In genomic region chr1:28564310-28564709, GRCh38 we compare ENCODE assay signal across 30 cellular contexts. TPM values are rescaled to one million over a fixed set of nuclear protein-coding genes. Genes with fewer than 3 reads are reported as not detected.
"Had no signal": no experiment of that assay in that cellular context is flagged by ENCODE, and none has a peak within 500 bp of the region (broad histone marks: within the 10 kb centered on the region; RNA-seq: fewer than 3 reads in every experiment).

No MANE protein-coding gene starts in this region.

- H3K4me1 ChIP-seq: adrenal gland, body of pancreas, esophagus muscularis mucosa, foreskin keratinocyte had no signal

- H3K9me3 ChIP-seq: adrenal gland, body of pancreas, esophagus muscularis mucosa, gastrocnemius medialis had no signal

- ATAC-seq: activated naive CD8-positive, alpha-beta T cell treated with anti-CD3 and anti-CD28 coated beads, Interleukin-2, amount 50 U/mL, for 24 hours; activated T-cell treated with anti-CD3 and anti-CD28 coated beads, Interleukin-2, amount 50 U/mL, for 72 hours; body of pancreas; effector memory CD8-positive, alpha-beta T cell; foreskin keratinocyte; WTC11 had no signal

- DNase-seq: activated CD4-positive, alpha-beta memory T cell treated with anti-CD3 and anti-CD28 coated beads, Interleukin-2, amount 10 ng/mL, durations not matched to agents 7 days and 5 days; activated CD4-positive, alpha-beta T cell treated with anti-CD3 and anti-CD28 coated beads for 1 hour; activated CD4-positive, alpha-beta T cell treated with anti-CD3 and anti-CD28 coated beads for 4 hours; activated CD4-positive, alpha-beta T cell treated with anti-CD3 and anti-CD28 coated beads, Interleukin-2, amount 10 ng/mL, durations not matched to agents 7 days and 5 days; activated CD4-positive, alpha-beta T cell treated with anti-CD3 and anti-CD28 coated beads, Interleukin-2, amount 50 U/mL, for 4 hours; activated CD8-positive, alpha-beta memory T cell treated with anti-CD3 and anti-CD28 coated beads, Interleukin-2, amount 50 U/mL, for 48 hours; activated gamma-delta T cell; activated naive CD4-positive, alpha-beta T cell treated with Interleukin-2 at 50 U/mL for 16 hours; activated naive CD8-positive, alpha-beta T cell treated with anti-CD3 and anti-CD28 coated beads for 36 hours; activated naive CD8-positive, alpha-beta T cell treated with anti-CD3 and anti-CD28 coated beads, Interleukin-2, amount 50 U/mL, for 24 hours; activated T-cell treated with anti-CD3 and anti-CD28 coated beads for 4 hours; activated T-cell treated with anti-CD3 and anti-CD28 coated beads, Interleukin-2, amount 50 U/mL, for 24 hours; activated T-cell treated with anti-CD3 and anti-CD28 coated beads, Interleukin-2, amount 50 U/mL, for 72 hours; adrenal gland; amygdala; aorta; body of pancreas; caudate nucleus; cortex of kidney; dermis blood vessel endothelial cell; effector CD4-positive, alpha-beta T cell; effector memory CD8-positive, alpha-beta T cell; erythroblast; foreskin keratinocyte; glutamatergic neuron; T-helper 2 cell had no signal

- H3K27ac ChIP-seq: adrenal gland, body of pancreas, esophagus muscularis mucosa, foreskin keratinocyte, gastrocnemius medialis had no signal

- H3K4me3 ChIP-seq: adrenal gland, body of pancreas, esophagus muscularis mucosa, gastrocnemius medialis had no signal

- H3K27me3 ChIP-seq: adrenal gland, body of pancreas, esophagus muscularis mucosa, foreskin keratinocyte, gastrocnemius medialis had no signal

RNA-seq across cellular contexts. Expression of gene RAB42, which starts 27.8 kb away (rescaled TPM):
- total RNA-seq: activated CD4-positive, alpha-beta memory T cell treated with anti-CD3 and anti-CD28 coated beads, Interleukin-2, amount 10 ng/mL, durations not matched to agents 7 days and 5 days; activated CD4-positive, alpha-beta T cell treated with anti-CD3 and anti-CD28 coated beads, Interleukin-2, amount 10 ng/mL, durations not matched to agents 7 days and 5 days; activated naive CD8-positive, alpha-beta T cell treated with anti-CD3 and anti-CD28 coated beads for 36 hours; T-helper 1 cell treated with Interleukin-12 subunit alpha and Interleukin-12 subunit beta and Interleukin-4 antibody, amounts not matched to agents 30 ng/mL and 1 ng/mL, for 36 hours had no signal
